ENCODE assay signal across 8 cellular contexts in genomic region chr22:30667092-30667485, GRCh38. TPM values are rescaled to one million over a fixed set of nuclear protein-coding genes. Genes with fewer than 3 reads are reported as not detected.
A peak's percentile ranks its signal among the peaks of the same experiment; 100 is the strongest.
DNase-seq lines count a peak whose midpoint lies in the region; ATAC-seq and TF ChIP-seq lines count a peak whose summit lies in the region.

No MANE protein-coding gene starts in this region.

- H3K9me2 ChIP-seq in MM.1S (replicated peaks; ENCODE audit: insufficient read depth, low read length) = no peaks in the 10 kb centered on the region

- no peaks in the 10 kb centered on the region for H3F3A ChIP-seq in MM.1S (ENCODE audit: insufficient read depth, low read length)

- H3K79me2 ChIP-seq in MM.1S (ENCODE audit: low read length) = no peaks in the 10 kb centered on the region

- H3K4me1 Mint-ChIP-seq in chondrocyte (ENCODE audit: low read depth) (peaks cover 14% of the 10 kb centered on the region), naive B cell (peaks cover 20 to 31% (median 26%) of the 10 kb centered on the region in 3 donors)

- peaks cover 8% of the 10 kb centered on the region for H3K27me3 ChIP-seq in MM.1S (replicated peaks; ENCODE audit: insufficient read depth, low read length)

- H3K4me2 ChIP-seq in MM.1S (ENCODE audit: low read depth, low read length) = peak overlapping the region; percentile 99

- peak overlapping the region; percentile 46; the same call in 1 of the 2 replicates for H3K9ac ChIP-seq in MM.1S (ENCODE audit: low read length)

- H3K27ac Mint-ChIP-seq in chondrocyte (ENCODE audit: unreplicated experiment) = peak overlapping the region; percentile 84
- H3K27ac Mint-ChIP-seq in naive B cell = peak overlapping the region; percentile 7 to 94 (median 87)

- TF ChIP-seq CTCF in MM.1S (IDR thresholded peaks at IDR 0.05; ENCODE audit: low read length) = no peak
- no peak for TF ChIP-seq CTCF in chondrocyte (IDR thresholded peaks at IDR 0.05)

- no peaks in the 10 kb centered on the region for H3K36me3 ChIP-seq in MM.1S (replicated peaks; ENCODE audit: insufficient read depth, low read length)

- H4K20me1 ChIP-seq in MM.1S (ENCODE audit: insufficient read depth, low read length) = no peaks in the 10 kb centered on the region

- no peak for DNase-seq in MM.1S
- DNase-seq in chondrocyte (ENCODE audit: low spot score) = no peak
- DNase-seq in naive B cell = peak; percentile 5
- no peak for DNase-seq in NCI-H2081 (lab: John Stamatoyannopoulos, UW)
- no peak for DNase-seq in NK-92 (lab: John Stamatoyannopoulos, UW; ENCODE audit: unreplicated experiment)
- no peak for DNase-seq in DMS153 (lab: John Stamatoyannopoulos, UW)

- H3K36me3 Mint-ChIP-seq in chondrocyte (ENCODE audit: low read depth) (peaks cover 10% of the 10 kb centered on the region), naive B cell (peaks cover 11 to 12% of the 10 kb centered on the region in 2 donors)

- H3K4me3 ChIP-seq in GM08714 (ENCODE audit: low read length) (peak overlapping the region; percentile 52), MM.1S (ENCODE audit: low read length) (peak overlapping the region; percentile 83)

- ATAC-seq in naive B cell (ENCODE audit: low read depth in 2 of 2) (no peak), HG02938 (IDR thresholded peaks at IDR 0.05; ENCODE audit: unreplicated experiment) (no peak)

- no peaks in the 10 kb centered on the region for H3K9me3 ChIP-seq in MM.1S (replicated peaks; ENCODE audit: insufficient read depth, low read length)

- H3K9me3 Mint-ChIP-seq in chondrocyte (ENCODE audit: low read depth) = no peaks in the 10 kb centered on the region
- no peaks in the 10 kb centered on the region for H3K9me3 Mint-ChIP-seq in naive B cell

- no peaks in the 10 kb centered on the region for H3K27me3 Mint-ChIP-seq in chondrocyte (ENCODE audit: low read depth)
- H3K27me3 Mint-ChIP-seq in naive B cell = peaks cover 0 to 3% (median 0%) of the 10 kb centered on the region in 3 donors

- H2AFZ ChIP-seq in MM.1S (ENCODE audit: low read length) = peak overlapping the region; percentile 95

- no peak overlapping the region for H3K27ac ChIP-seq in MM.1S (ENCODE audit: low read length)

- H3K4me3 Mint-ChIP-seq in chondrocyte (ENCODE audit: unreplicated experiment) (peak overlapping the region; percentile 98), naive B cell (peak overlapping the region; percentile 88 to 98 (median 96))

- H3K4me1 ChIP-seq in MM.1S (ENCODE audit: low read length) = no peaks in the 10 kb centered on the region; the same call in 1 of the 2 replicates

RNA-seq across cellular contexts. Expression of gene DUSP18, which starts 0.6 kb away (rescaled TPM):
- total RNA-seq in chondrocyte = 7.6 to 9.4 TPM (median 9.0 TPM) in 3 replicates
- 10 to 100 TPM in 5 of 6 donors, 1 to 10 TPM in 1; 9.0 to 18.1 (median 12.3) TPM for polyA plus RNA-seq in naive B cell (ENCODE audit: low read depth in 6 of 6)

RNA-seq across cellular contexts. Expression of gene OSBP2, which starts 27.6 kb away (rescaled TPM):
- 1.9 to 3.6 TPM (median 2.4 TPM) in 3 replicates for total RNA-seq in chondrocyte
- polyA plus RNA-seq in naive B cell (ENCODE audit: low read depth in 6 of 6) = 1 to 10 TPM in 1 of 6 donors, under 1 TPM in 4, not detected in 1; 0.20 to 1.1 (median 0.61) TPM

RNA-seq across cellular contexts. Expression of gene SLC35E4, which starts 31.5 kb away (rescaled TPM):
- total RNA-seq in chondrocyte = 5.3 to 7.9 TPM (median 7.6 TPM) in 3 replicates
- under 1 TPM in 5 of 6 donors, not detected in 1; 0.09 to 0.45 (median 0.33) TPM for polyA plus RNA-seq in naive B cell (ENCODE audit: low read depth in 6 of 6)
